In genomic region chr6:42012501-42013133, GRCh38 we compare ENCODE assay signal across 1 cellular context.
TF ChIP-seq lines count a peak whose summit lies in the region.

No MANE protein-coding gene starts in this region.

TF ChIP-seq in IMR-90, 13 proteins besides CTCF, POLR2A, EP300 and RAD21:
- TF ChIP-seq MXI1 (IDR thresholded peaks at IDR 0.05; ENCODE audit: borderline replicate concordance, low read depth, low read length): no peak
- TF ChIP-seq FOS (IDR thresholded peaks at IDR 0.05; ENCODE audit: low read depth, low read length): no peak
- no peak for TF ChIP-seq CHD1 (IDR thresholded peaks at IDR 0.05; ENCODE audit: low read depth, low read length)
- TF ChIP-seq NFE2L2 (IDR thresholded peaks at IDR 0.05; ENCODE audit: low read depth, low read length): no peak
- TF ChIP-seq RCOR1 (IDR thresholded peaks at IDR 0.05; ENCODE audit: insufficient replicate concordance, low read length): no peak
- TF ChIP-seq MAZ (IDR thresholded peaks at IDR 0.05; ENCODE audit: borderline replicate concordance, low read depth, low read length): no peak
- no peak for TF ChIP-seq ELK1 (IDR thresholded peaks at IDR 0.05; ENCODE audit: borderline replicate concordance, low read depth, low read length)
- no peak for TF ChIP-seq CEBPB (IDR thresholded peaks at IDR 0.05; ENCODE audit: low read depth, low read length)
